In the genomic region with DNA sequence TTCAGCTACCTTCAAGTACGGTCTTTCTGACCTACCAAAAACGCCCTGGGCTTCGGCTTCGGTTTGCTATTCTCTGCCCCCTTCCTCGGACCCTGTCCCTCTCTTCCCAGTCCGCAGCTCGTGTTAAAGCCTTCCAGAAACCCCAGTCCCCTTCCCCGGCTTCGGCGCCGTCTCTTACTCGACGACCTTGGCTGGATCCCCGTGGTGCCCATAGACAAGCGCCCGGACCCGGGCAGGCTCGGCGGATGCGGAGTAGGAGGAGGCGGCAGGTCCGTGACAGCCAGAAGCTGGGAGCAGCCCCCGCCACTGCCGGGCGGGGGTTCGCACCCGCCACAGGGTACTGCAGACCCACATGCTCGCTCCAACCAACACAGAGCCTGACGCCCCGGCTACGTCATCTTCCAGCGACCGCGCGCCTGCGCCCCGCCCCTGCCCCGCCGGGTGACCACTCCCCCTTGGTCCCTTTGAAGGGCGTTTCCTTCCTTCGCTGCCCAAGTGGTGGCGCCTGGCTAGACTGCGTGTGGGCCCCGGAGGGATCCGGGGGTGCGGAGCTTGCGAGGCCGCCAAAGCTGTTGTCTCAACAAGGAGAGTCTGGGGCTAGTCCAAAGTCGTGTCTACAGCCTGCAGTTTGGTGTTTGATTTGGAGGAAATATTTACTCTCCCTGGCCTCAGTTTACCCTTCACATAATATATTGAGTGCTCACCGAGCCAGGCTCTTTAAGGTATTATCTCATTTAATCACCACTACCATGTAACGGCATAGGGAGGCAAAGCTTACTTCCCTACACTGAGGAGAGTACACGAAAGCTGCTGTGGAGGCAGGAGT, we compare ENCODE assay signal across 8 cellular contexts. TPM values are rescaled to one million over a fixed set of nuclear protein-coding genes. Genes with fewer than 3 reads are reported as not detected.
A peak's percentile ranks its signal among the peaks of the same experiment; 100 is the strongest.
DNase-seq lines count a peak whose midpoint lies in the region; ATAC-seq and FAIRE-seq lines count a peak whose summit lies in the region.

Gene MECR (minus strand): TSS at position 382 of the 826 bp plus-strand sequence. CDS start 28 bp downstream, at position 354.

- intact Hi-C loops in activated T-helper 1 cell treated with anti-CD3 and anti-CD28 coated beads, Interleukin-12 subunit alpha, Interleukin-12 subunit beta, Interleukin-2, Interleukin-4 antibody, amounts not matched to agents 30 ng/mL and 10 ng/mL and 1 ng/mL, durations not matched to agents 14 hours and 24 hours and 36 hours (cut with micrococcal nuclease) = loop anchor here (1.0 to 10.0 kb wide), 5 partner anchors 50 to 1554 kb away; partner anchors contain the start of gene SRSF4
- intact Hi-C loops in naive thymus-derived CD4-positive, alpha-beta T cell (cut with micrococcal nuclease) = loop anchor here (1.0 to 10.0 kb wide), 7 partner anchors 48 to 1934 kb away; partner anchors contain the start of gene SRSF4 (in 2 of the 2)

- H3K36me3 Mint-ChIP-seq in activated T-helper 1 cell treated with anti-CD3 and anti-CD28 coated beads, Interleukin-12 subunit alpha, Interleukin-12 subunit beta, Interleukin-2, Interleukin-4 antibody, amounts not matched to agents 30 ng/mL and 10 ng/mL and 1 ng/mL, durations not matched to agents 14 hours and 24 hours and 36 hours (ENCODE audit: low read depth) = no peaks in the 10 kb centered on the region
- H3K36me3 Mint-ChIP-seq in naive thymus-derived CD4-positive, alpha-beta T cell = no peaks in the 10 kb centered on the region
- H3K36me3 Mint-ChIP-seq in stimulated activated naive B cell treated with anti-CD40 and anti-IgM and Interleukin-4, amounts not matched to agents 10 μg/mL and 1 μg/mL and 100 μg/mL, for 72 hours = peaks cover 0 to 4% of the 10 kb centered on the region in 2 donors

- FAIRE-seq in RCC 7860 (lab: Jason Lieb, UNC) = peak; percentile 2

- DNase-seq in DMS79 treated with DMSO at 0.1 percent for 48 hours (lab: John Stamatoyannopoulos, UW) = peak; percentile 89
- DNase-seq in KG1 (lab: John Stamatoyannopoulos, UW) = peak; percentile 91
- peak; percentile 80 for DNase-seq in RCC 7860 (ENCODE audit: low spot score)
- DNase-seq in activated T-helper 1 cell treated with anti-CD3 and anti-CD28 coated beads, Interleukin-12 subunit alpha, Interleukin-12 subunit beta, Interleukin-2, Interleukin-4 antibody, amounts not matched to agents 30 ng/mL and 10 ng/mL and 1 ng/mL, durations not matched to agents 14 hours and 24 hours and 36 hours (ENCODE audit: low spot score) = peak; percentile 95
- DNase-seq in fibroblast of gingiva (ENCODE audit: low read depth) = peak; percentile 89
- peak; percentile 89 to 98 (median 92) for DNase-seq in naive thymus-derived CD4-positive, alpha-beta T cell
- DNase-seq in stimulated activated naive B cell treated with anti-CD40 and anti-IgM and Interleukin-4, amounts not matched to agents 10 μg/mL and 1 μg/mL and 100 μg/mL, for 72 hours = peak; percentile 94

- H3K4me3 Mint-ChIP-seq in activated T-helper 1 cell treated with anti-CD3 and anti-CD28 coated beads, Interleukin-12 subunit alpha, Interleukin-12 subunit beta, Interleukin-2, Interleukin-4 antibody, amounts not matched to agents 30 ng/mL and 10 ng/mL and 1 ng/mL, durations not matched to agents 14 hours and 24 hours and 36 hours = peak within 1 kb of the TSS; percentile 94
- H3K4me3 Mint-ChIP-seq in naive thymus-derived CD4-positive, alpha-beta T cell = peak within 1 kb of the TSS; percentile 87 to 97 (median 92)
- peak within 1 kb of the TSS; percentile 91 to 95 for H3K4me3 Mint-ChIP-seq in stimulated activated naive B cell treated with anti-CD40 and anti-IgM and Interleukin-4, amounts not matched to agents 10 μg/mL and 1 μg/mL and 100 μg/mL, for 72 hours

- no peaks in the 10 kb centered on the region for H3K9me3 ChIP-seq in naive thymus-derived CD4-positive, alpha-beta T cell (ENCODE audit: control insufficient read depth in 2 of 3, low read length in 3 of 3)

- H3K27me3 ChIP-seq in naive thymus-derived CD4-positive, alpha-beta T cell (ENCODE audit: control insufficient read depth in 2 of 2, insufficient read depth in 2 of 2, low read length in 2 of 2) = peaks cover 0 to 1% of the 10 kb centered on the region in 2 donors

- POLR2A ChIA-PET in naive thymus-derived CD4-positive, alpha-beta T cell (lab: Charles Lee) = interaction anchor here (2.6 kb wide), 1 partner anchor 49 kb away, joined by 15 read pairs; the partner anchor contains the start of gene SRSF4

- peaks cover 15% of the 10 kb centered on the region for H3K27me3 Mint-ChIP-seq in activated T-helper 1 cell treated with anti-CD3 and anti-CD28 coated beads, Interleukin-12 subunit alpha, Interleukin-12 subunit beta, Interleukin-2, Interleukin-4 antibody, amounts not matched to agents 30 ng/mL and 10 ng/mL and 1 ng/mL, durations not matched to agents 14 hours and 24 hours and 36 hours (ENCODE audit: insufficient read depth)
- H3K27me3 Mint-ChIP-seq in naive thymus-derived CD4-positive, alpha-beta T cell = peaks cover 0 to 26% (median 11%) of the 10 kb centered on the region in 5 donors
- peaks cover 14 to 16% of the 10 kb centered on the region in 2 donors for H3K27me3 Mint-ChIP-seq in stimulated activated naive B cell treated with anti-CD40 and anti-IgM and Interleukin-4, amounts not matched to agents 10 μg/mL and 1 μg/mL and 100 μg/mL, for 72 hours

- H3K27ac ChIP-seq in naive thymus-derived CD4-positive, alpha-beta T cell (ENCODE audit: low read depth, low read length) = peak within 1 kb of the TSS; percentile 76

- H3K27ac Mint-ChIP-seq in activated T-helper 1 cell treated with anti-CD3 and anti-CD28 coated beads, Interleukin-12 subunit alpha, Interleukin-12 subunit beta, Interleukin-2, Interleukin-4 antibody, amounts not matched to agents 30 ng/mL and 10 ng/mL and 1 ng/mL, durations not matched to agents 14 hours and 24 hours and 36 hours = peak within 1 kb of the TSS; percentile 84
- H3K27ac Mint-ChIP-seq in naive thymus-derived CD4-positive, alpha-beta T cell = peak within 1 kb of the TSS; percentile 80 to 97 (median 93)
- peak within 1 kb of the TSS; percentile 96 for H3K27ac Mint-ChIP-seq in stimulated activated naive B cell treated with anti-CD40 and anti-IgM and Interleukin-4, amounts not matched to agents 10 μg/mL and 1 μg/mL and 100 μg/mL, for 72 hours

- H3K36me3 ChIP-seq in naive thymus-derived CD4-positive, alpha-beta T cell (ENCODE audit: control insufficient read depth in 2 of 3, insufficient read depth in 3 of 3, low read length in 3 of 3) = no peaks in the 10 kb centered on the region

- H3K4me1 ChIP-seq in naive thymus-derived CD4-positive, alpha-beta T cell (ENCODE audit: control insufficient read depth in 2 of 2, insufficient read depth in 2 of 2, low read length in 2 of 2) = peaks cover 7 to 13% of the 10 kb centered on the region in 2 donors

- peak within 1 kb of the TSS; percentile 65 for H3K4me3 ChIP-seq in naive thymus-derived CD4-positive, alpha-beta T cell (ENCODE audit: low read length)

- peak; percentile 92 for ATAC-seq in GM21619 (IDR thresholded peaks at IDR 0.05; ENCODE audit: unreplicated experiment)
- peak; percentile 100 for ATAC-seq in naive thymus-derived CD4-positive, alpha-beta T cell
- ATAC-seq in stimulated activated naive B cell treated with anti-CD40 and anti-IgM and Interleukin-4, amounts not matched to agents 10 μg/mL and 1 μg/mL and 100 μg/mL, for 72 hours (replicated peaks) = peak; percentile 99 to 100

- H3K4me1 Mint-ChIP-seq in activated T-helper 1 cell treated with anti-CD3 and anti-CD28 coated beads, Interleukin-12 subunit alpha, Interleukin-12 subunit beta, Interleukin-2, Interleukin-4 antibody, amounts not matched to agents 30 ng/mL and 10 ng/mL and 1 ng/mL, durations not matched to agents 14 hours and 24 hours and 36 hours (ENCODE audit: low read depth) = peaks cover 23% of the 10 kb centered on the region
- H3K4me1 Mint-ChIP-seq in naive thymus-derived CD4-positive, alpha-beta T cell = peaks cover 12 to 26% (median 21%) of the 10 kb centered on the region in 7 donors
- peaks cover 11 to 13% of the 10 kb centered on the region in 2 donors for H3K4me1 Mint-ChIP-seq in stimulated activated naive B cell treated with anti-CD40 and anti-IgM and Interleukin-4, amounts not matched to agents 10 μg/mL and 1 μg/mL and 100 μg/mL, for 72 hours

- CTCF ChIA-PET in naive thymus-derived CD4-positive, alpha-beta T cell (lab: Charles Lee) = interaction anchor here (0.6 to 1.2 kb wide), 4 partner anchors 494 to 1488 kb away, joined by 3 to 4 read pairs (median 3); partner anchors contain the start of gene YTHDF2

- no peaks in the 10 kb centered on the region for H3K9me3 Mint-ChIP-seq in activated T-helper 1 cell treated with anti-CD3 and anti-CD28 coated beads, Interleukin-12 subunit alpha, Interleukin-12 subunit beta, Interleukin-2, Interleukin-4 antibody, amounts not matched to agents 30 ng/mL and 10 ng/mL and 1 ng/mL, durations not matched to agents 14 hours and 24 hours and 36 hours
- no peaks in the 10 kb centered on the region for H3K9me3 Mint-ChIP-seq in naive thymus-derived CD4-positive, alpha-beta T cell
- no peaks in the 10 kb centered on the region for H3K9me3 Mint-ChIP-seq in stimulated activated naive B cell treated with anti-CD40 and anti-IgM and Interleukin-4, amounts not matched to agents 10 μg/mL and 1 μg/mL and 100 μg/mL, for 72 hours

RNA-seq across cellular contexts. Expression of gene MECR, which starts in this region (rescaled TPM):
- 34.5 and 36.4 TPM in 2 replicates for total RNA-seq in activated T-helper 1 cell treated with anti-CD3 and anti-CD28 coated beads, Interleukin-12 subunit alpha, Interleukin-12 subunit beta, Interleukin-2, Interleukin-4 antibody, amounts not matched to agents 30 ng/mL and 10 ng/mL and 1 ng/mL, durations not matched to agents 14 hours and 24 hours and 36 hours
- total RNA-seq in naive thymus-derived CD4-positive, alpha-beta T cell = 10 to 100 TPM in 4 of 5 experiments, 1 to 10 TPM in 1; 8.6 to 24.4 (median 16.8) TPM
- polyA plus RNA-seq in naive thymus-derived CD4-positive, alpha-beta T cell = 10 to 100 TPM; 18.3 to 20.5 TPM

Comparison
In these comparisons a context has a peak if more than half of its experiments do, and no peak if none do; other contexts are left out.
1. Peak in every context shown above with its lines: DNase-seq, ATAC-seq, H3K4me3 ChIP-seq and H3K27ac ChIP-seq.